12 cellular contexts compared by ENCODE assay signal in genomic region chr19:54391589-54392061, GRCh38. TPM values are rescaled to one million over a fixed set of nuclear protein-coding genes. Genes with fewer than 3 reads are reported as not detected.
DNase-seq lines count a peak whose midpoint lies in the region; ATAC-seq, FAIRE-seq and TF ChIP-seq lines count a peak whose summit lies in the region.
"Had no signal": no experiment of that assay in that cellular context is flagged by ENCODE, and none has a peak within 500 bp of the region (broad histone marks: within the 10 kb centered on the region; RNA-seq: fewer than 3 reads in every experiment).

No MANE protein-coding gene starts in this region.

- H3K4me2 ChIP-seq in Loucy (ENCODE audit: low read depth, low read length, poor library complexity, severe bottlenecking) = peak overlapping the region; percentile 89
- peak overlapping the region; percentile 16 to 41; a peak in 2 of 4 replicates for H3K4me2 ChIP-seq in H1 (ENCODE audit: insufficient read depth in 1 of 2, low read depth in 2 of 2, low read length in 2 of 2)

- POLR2A ChIA-PET in H1 (lab: Charles Lee; ENCODE audit: partially characterized antibody) = interaction anchor here (0.6 to 1.6 kb wide), 12 partner anchors 9 to 191 kb away, joined by 3 to 9 read pairs (median 4); partner anchors contain the start of gene RPS9

- peaks cover 15% of the 10 kb centered on the region for H3K4me1 Mint-ChIP-seq in Calu3 (ENCODE audit: low read depth, unreplicated experiment)

- CTCF ChIA-PET in Calu3 (lab: Charles Lee) = interaction anchor here (0.6 to 2.4 kb wide), 12 partner anchors 24 to 158 kb away, joined by 3 to 18 read pairs (median 4); partner anchors contain the start of genes LENG8 and TTYH1
- CTCF ChIA-PET in H1 (lab: Charles Lee; ENCODE audit: partially characterized antibody) = interaction anchor here (0.5 to 7.1 kb wide), 52 partner anchors 9 to 1393 kb away, joined by 3 to 109 read pairs (median 5); partner anchors contain the start of genes LAIR1, LENG8, LILRA4 and MBOAT7

- no peak overlapping the region for H3K9ac ChIP-seq in Loucy (ENCODE audit: low read depth, low read length, poor library complexity, severe bottlenecking)
- no peak overlapping the region for H3K9ac ChIP-seq in H1 (replicated peaks in 1 of 4; ENCODE audit: extremely low read depth in 1 of 4, low read depth in 3 of 4, low read length in 3 of 4)

- H3K14ac ChIP-seq in H1 (ENCODE audit: insufficient read length) = no peak overlapping the region

- no peak overlapping the region for H3K23ac ChIP-seq in H1 (ENCODE audit: insufficient read length)

- no peaks in the 10 kb centered on the region for H3K36me3 Mint-ChIP-seq in Calu3 (ENCODE audit: insufficient read depth, unreplicated experiment)
- H3K36me3 Mint-ChIP-seq: naive thymus-derived CD4-positive, alpha-beta T cell had no signal

- H3K9me3 ChIP-seq in Loucy (ENCODE audit: insufficient read depth, low read depth, low read length) = no peaks in the 10 kb centered on the region
- no peaks in the 10 kb centered on the region for H3K9me3 ChIP-seq in H1 (ENCODE audit: insufficient read depth in 2 of 2, low read depth in 1 of 2, low read length in 1 of 2)
- H3K9me3 ChIP-seq in MG63 = no peaks in the 10 kb centered on the region
- H3K9me3 ChIP-seq: BE2C had no signal

- TF ChIP-seq POLR2A in H1 (IDR thresholded peaks at IDR 0.05; ENCODE audit: control extremely low read depth in 1 of 2, low read depth in 2 of 2, low read length in 2 of 2) = no peak

- no peak overlapping the region for H4K91ac ChIP-seq in H1 (replicated peaks; ENCODE audit: insufficient read length, low read length)

- H3K4me1 ChIP-seq in Loucy (ENCODE audit: insufficient read depth, low read length, poor library complexity, severe bottlenecking) (peaks cover 39% of the 10 kb centered on the region), H1 (replicated peaks in 1 of 4; ENCODE audit: control insufficient read depth in 3 of 4, insufficient read depth in 4 of 4, low read length in 3 of 4) (peaks cover 0 to 9% (median 6%) of the 10 kb centered on the region in 4 experiments; a peak in 6 of 7 replicates)
- H3K4me1 ChIP-seq: BE2C had no signal

- peaks cover 13% of the 10 kb centered on the region for H3F3A ChIP-seq in Loucy (ENCODE audit: low read depth)

- FAIRE-seq in H1 (lab: Jason Lieb, UNC) = peak; percentile 86
- FAIRE-seq: kidney had no signal

- H3K27ac ChIP-seq in H1 (ENCODE audit: low read depth, low read length) = no peak overlapping the region
- H3K27ac ChIP-seq: RWPE1 had no signal

- no peak overlapping the region for H3K18ac ChIP-seq in H1 (ENCODE audit: extremely low read depth, low read length)

- no peaks in the 10 kb centered on the region for H3K9me3 Mint-ChIP-seq in Calu3 (ENCODE audit: low read depth, unreplicated experiment)
- H3K9me3 Mint-ChIP-seq: naive thymus-derived CD4-positive, alpha-beta T cell; stimulated activated naive CD8-positive, alpha-beta T cell treated with anti-CD3 and anti-CD28 coated beads, Interleukin-15, Interleukin-2, amounts not matched to agents 100 ng/mL and 50 ng/mL, for 24 hours had no signal

- H3K9me2 ChIP-seq in Loucy (replicated peaks; ENCODE audit: low read depth, low read length) = no peaks in the 10 kb centered on the region

- H4K5ac ChIP-seq in H1 (ENCODE audit: insufficient read length, low read depth, low read length) = no peak overlapping the region

- peaks cover 27% of the 10 kb centered on the region for H3K79me2 ChIP-seq in Loucy (ENCODE audit: insufficient read depth, low read length)
- H3K79me2 ChIP-seq in H1 (ENCODE audit: control insufficient read depth in 1 of 2, insufficient read depth in 2 of 2, low read length in 2 of 2) = no peaks in the 10 kb centered on the region

- intact Hi-C loops in Calu3 (cut with micrococcal nuclease; ENCODE audit: unreplicated experiment) = loop anchor here (1.0 kb wide), 2 partner anchors 48 to 66 kb away; no protein-coding TSS in a partner anchor

- peak; percentile 52 for DNase-seq in Calu3
- peak in 1 of 2 experiments; percentile 50 for DNase-seq in H1 (ENCODE audit: low read depth in 1 of 2, low spot score in 2 of 2)
- DNase-seq in MG63 = no peak
- DNase-seq: kidney had no signal

- H2BK20ac ChIP-seq in H1 (ENCODE audit: low read length) = no peak overlapping the region

- ATAC-seq in HG02571 (IDR thresholded peaks at IDR 0.05; ENCODE audit: unreplicated experiment) = no peak
- ATAC-seq in GM18511 (IDR thresholded peaks at IDR 0.05; ENCODE audit: unreplicated experiment) = no peak

- no peak overlapping the region for H2BK120ac ChIP-seq in H1 (replicated peaks; ENCODE audit: low read depth, low read length)

- H2AK5ac ChIP-seq in H1 (ENCODE audit: low read depth, low read length) = 0 out of 2 replicates have a peak overlapping the region, but pooled peaks have one; percentile 65

- no peaks in the 10 kb centered on the region for H3K79me1 ChIP-seq in H1 (ENCODE audit: low read depth, low read length)

- TF ChIP-seq EP300 in H1 (IDR thresholded peaks at IDR 0.05; ENCODE audit: borderline replicate concordance in 1 of 2, low read depth in 2 of 2, low read length in 2 of 2) = no peak; a peak in 1 of 3 replicates

- H3K4me3 Mint-ChIP-seq in Calu3 (ENCODE audit: low read depth, unreplicated experiment) = no peak overlapping the region
- H3K4me3 Mint-ChIP-seq: stimulated activated naive CD8-positive, alpha-beta T cell treated with anti-CD3 and anti-CD28 coated beads, Interleukin-15, Interleukin-2, amounts not matched to agents 100 ng/mL and 50 ng/mL, for 24 hours had no signal

- H4K8ac ChIP-seq in H1 (ENCODE audit: extremely low read depth, insufficient read depth, low read length) = no peak overlapping the region

- H3K36me3 ChIP-seq in Loucy (ENCODE audit: insufficient read depth, low read length) = no peaks in the 10 kb centered on the region
- no peaks in the 10 kb centered on the region for H3K36me3 ChIP-seq in H1 (ENCODE audit: control insufficient read depth in 2 of 4, insufficient read depth in 4 of 4, low read length in 3 of 4)
- H3K36me3 ChIP-seq in MG63 = no peaks in the 10 kb centered on the region
- H3K36me3 ChIP-seq: BE2C had no signal

- TF ChIP-seq CTCF in Calu3 (IDR thresholded peaks at IDR 0.05; ENCODE audit: unreplicated experiment) (no peak), Loucy (conservative IDR thresholded peaks at IDR 0.05; ENCODE audit: low read length) (peak; percentile 35; the same call in 1 of the 2 replicates), H1 (IDR thresholded peaks at IDR 0.05; ENCODE audit: control extremely low read depth in 1 of 3, insufficient read depth in 1 of 3, low read depth in 1 of 3, low read length in 3 of 3) (peak; percentile 47 to 57 (median 52))

- BruUV-seq in Calu3 (replicated peaks; lab: Mats Ljungman, UMichigan) = no TSS peak

- H2BK5ac ChIP-seq in H1 (ENCODE audit: low read depth, low read length) = peak overlapping the region; percentile 16; the same call in 1 of the 2 replicates

- no peaks in the 10 kb centered on the region for H3K23me2 ChIP-seq in H1 (ENCODE audit: low read depth, low read length)

- no peak overlapping the region for H3K27ac Mint-ChIP-seq in Calu3 (ENCODE audit: unreplicated experiment)
- H3K27ac Mint-ChIP-seq: stimulated activated naive CD8-positive, alpha-beta T cell treated with anti-CD3 and anti-CD28 coated beads, Interleukin-15, Interleukin-2, amounts not matched to agents 100 ng/mL and 50 ng/mL, for 24 hours had no signal

- no peaks in the 10 kb centered on the region for H4K20me1 ChIP-seq in Loucy (ENCODE audit: insufficient read depth, low read length, poor library complexity, severe bottlenecking)
- H4K20me1 ChIP-seq in H1 (replicated peaks in 1 of 2; ENCODE audit: control insufficient read depth in 1 of 2, insufficient read depth in 2 of 2, low read length in 2 of 2) = no peaks in the 10 kb centered on the region

- peak; percentile 50 to 51; a peak in 3 of 4 replicates for TF ChIP-seq RAD21 in H1 (IDR thresholded peaks at IDR 0.05 in 1 of 2, conservative IDR thresholded peaks at IDR 0.05 in 1 of 2; ENCODE audit: low read depth in 2 of 2, low read length in 2 of 2)

- 21% methylated on average over 4 of the region's 4 CpGs; no CpG with 5 or more reads in 1 of the 2 experiments for WGBS in H1 (ENCODE audit: extremely low coverage in 1 of 2, insufficient coverage in 1 of 2, insufficient read length in 1 of 2, insufficient replicate concordance in 2 of 2, low coverage in 1 of 2, low lambda C conversion rate in 2 of 2, missing lambda C conversion rate in 1 of 2), 2 experiments

- H3K27me3 Mint-ChIP-seq in Calu3 (ENCODE audit: unreplicated experiment) = peaks cover 34% of the 10 kb centered on the region

- no peaks in the 10 kb centered on the region for H3K27me3 ChIP-seq in Loucy (ENCODE audit: insufficient read depth, low read length, poor library complexity, severe bottlenecking)
- peaks cover 0 to 2% (median 0%) of the 10 kb centered on the region in 4 experiments; a peak in 2 of 7 replicates for H3K27me3 ChIP-seq in H1 (replicated peaks in 1 of 4; ENCODE audit: control insufficient read depth in 3 of 4, extremely low read depth in 1 of 4, insufficient read depth in 3 of 4, low read length in 3 of 4)
- peaks cover 53% of the 10 kb centered on the region for H3K27me3 ChIP-seq in MG63

- 0 out of 2 replicates have a peak overlapping the region, but pooled peaks have one; percentile 50 for H2BK12ac ChIP-seq in H1 (ENCODE audit: low read depth, low read length)

- H2AFZ ChIP-seq in Loucy (ENCODE audit: low read length) = no peak overlapping the region
- no peak overlapping the region for H2AFZ ChIP-seq in H1 (ENCODE audit: low read length)

- H2BK15ac ChIP-seq in H1 (ENCODE audit: low read length) = 0 out of 2 replicates have a peak overlapping the region, but pooled peaks have one; percentile 61

- no peak overlapping the region for H3K4ac ChIP-seq in H1 (replicated peaks; ENCODE audit: insufficient read length, low read depth, low read length)

- H3K4me3 ChIP-seq in Loucy (ENCODE audit: low read length, poor library complexity, severe bottlenecking) = no peak overlapping the region
- H3K4me3 ChIP-seq in H1 (ENCODE audit: extremely low read depth in 1 of 4, insufficient read depth in 2 of 4, low read depth in 3 of 4, low read length in 4 of 4) = peak overlapping the region in 1 of 4 experiments; percentile 25; a peak in 1 of 8 replicates
- no peak overlapping the region for H3K4me3 ChIP-seq in MG63

- H3K56ac ChIP-seq in H1 (replicated peaks; ENCODE audit: insufficient read length, low read depth, low read length) = no peak overlapping the region

RNA-seq across cellular contexts. Expression of gene TTYH1, which starts 23.6 kb away (rescaled TPM):
- total RNA-seq in Calu3 (2022) = 2.9 and 3.9 TPM in 2 replicates
- 24.3 and 26.7 TPM in 2 replicates for total RNA-seq in H1 (2021; fragmentation: NEBNext Ultra II Directional; extraction: Animal tissue kit (Norgen Biotek cat#: 25700))
- polyA plus RNA-seq in H1 (2011; rRNA removed) = 46.5 and 92.1 TPM in 2 replicates
- 41.6 TPM for polyA plus RNA-seq in H1 (2011; cell fraction: cytosol; rRNA removed)
- 72.1 TPM for polyA plus RNA-seq in H1 (2011; cell fraction: nucleus; rRNA removed)
- polyA plus RNA-seq in H1 (2012, experiment 1 of 2) = 14.7 to 48.5 TPM (median 38.0 TPM) in 4 replicates
- 32.8 TPM for polyA plus RNA-seq in H1 (2012, experiment 2 of 2)
- polyA plus RNA-seq in H1 (2013, experiment 1 of 2) = 51.0 TPM
- 53.6 TPM for polyA plus RNA-seq in H1 (2013, experiment 2 of 2)
- polyA minus RNA-seq in H1 (2011; rRNA and poly(A)+ RNA removed) = 16.3 and 25.9 TPM in 2 replicates
- polyA minus RNA-seq in H1 (2011; cell fraction: cytosol; rRNA and poly(A)+ RNA removed) = 27.7 TPM
- polyA minus RNA-seq in H1 (2011; cell fraction: nucleus; rRNA and poly(A)+ RNA removed) = 16.1 TPM
- total RNA-seq in MG63 (2014; rRNA removed; shearing (Covaris generic); ENCODE audit: low replicate concordance) = not detected in 2 replicates
- total RNA-seq: dermis blood vessel endothelial cell had no signal

RNA-seq across cellular contexts. Expression of gene LAIR1, which starts 26.9 kb away (rescaled TPM):
- 0.61 and 0.83 TPM in 2 replicates for total RNA-seq in Calu3 (2022)
- total RNA-seq in H1 (2021; fragmentation: NEBNext Ultra II Directional; extraction: Animal tissue kit (Norgen Biotek cat#: 25700)) = not detected in 2 replicates
- 0.13 and 0.18 TPM in 2 replicates for polyA plus RNA-seq in H1 (2011; rRNA removed)
- 0.21 TPM for polyA plus RNA-seq in H1 (2011; cell fraction: cytosol; rRNA removed)
- 0.19 TPM for polyA plus RNA-seq in H1 (2011; cell fraction: nucleus; rRNA removed)
- 0.04 to 0.16 TPM in 2 of 4 replicates, not detected in the others for polyA plus RNA-seq in H1 (2012, experiment 1 of 2)
- not detected for polyA plus RNA-seq in H1 (2012, experiment 2 of 2)
- 0.10 TPM for polyA plus RNA-seq in H1 (2013, experiment 1 of 2)
- 0.09 TPM for polyA plus RNA-seq in H1 (2013, experiment 2 of 2)
- 0.50 TPM in 1 of 2 replicates, not detected in the other for polyA minus RNA-seq in H1 (2011; rRNA and poly(A)+ RNA removed)
- not detected for polyA minus RNA-seq in H1 (2011; cell fraction: cytosol; rRNA and poly(A)+ RNA removed)
- 1.3 TPM for polyA minus RNA-seq in H1 (2011; cell fraction: nucleus; rRNA and poly(A)+ RNA removed)
- not detected in 2 replicates for total RNA-seq in MG63 (2014; rRNA removed; shearing (Covaris generic); ENCODE audit: low replicate concordance)
- total RNA-seq: dermis blood vessel endothelial cell had no signal

RNA-seq across cellular contexts. Expression of gene LILRA4, which starts 52.7 kb away (rescaled TPM):
- not detected in 2 replicates for total RNA-seq in Calu3 (2022)
- total RNA-seq in H1 (2021; fragmentation: NEBNext Ultra II Directional; extraction: Animal tissue kit (Norgen Biotek cat#: 25700)) = not detected in 2 replicates
- not detected in 2 replicates for polyA plus RNA-seq in H1 (2011; rRNA removed)
- not detected for polyA plus RNA-seq in H1 (2011; cell fraction: cytosol; rRNA removed)
- polyA plus RNA-seq in H1 (2011; cell fraction: nucleus; rRNA removed) = not detected
- polyA plus RNA-seq in H1 (2012, experiment 1 of 2) = not detected in 4 replicates
- not detected for polyA plus RNA-seq in H1 (2012, experiment 2 of 2)
- polyA plus RNA-seq in H1 (2013, experiment 1 of 2) = not detected
- polyA plus RNA-seq in H1 (2013, experiment 2 of 2) = not detected
- not detected in 2 replicates for polyA minus RNA-seq in H1 (2011; rRNA and poly(A)+ RNA removed)
- not detected for polyA minus RNA-seq in H1 (2011; cell fraction: cytosol; rRNA and poly(A)+ RNA removed)
- not detected for polyA minus RNA-seq in H1 (2011; cell fraction: nucleus; rRNA and poly(A)+ RNA removed)
- not detected in 2 replicates for total RNA-seq in MG63 (2014; rRNA removed; shearing (Covaris generic); ENCODE audit: low replicate concordance)
- total RNA-seq: dermis blood vessel endothelial cell had no signal
- polyA plus RNA-seq: naive thymus-derived CD4-positive, alpha-beta T cell had no signal

RNA-seq across cellular contexts. Expression of gene LENG8, which starts 57.4 kb away (rescaled TPM):
- total RNA-seq in Calu3 (2022) = 256 and 267 TPM in 2 replicates
- total RNA-seq in H1 (2021; fragmentation: NEBNext Ultra II Directional; extraction: Animal tissue kit (Norgen Biotek cat#: 25700)) = 108 TPM in 2 replicates
- 62.2 and 113 TPM in 2 replicates for polyA plus RNA-seq in H1 (2011; rRNA removed)
- 82.3 TPM for polyA plus RNA-seq in H1 (2011; cell fraction: cytosol; rRNA removed)
- polyA plus RNA-seq in H1 (2011; cell fraction: nucleus; rRNA removed) = 580 TPM
- polyA plus RNA-seq in H1 (2012, experiment 1 of 2) = 100 to 168 TPM (median 138 TPM) in 4 replicates
- polyA plus RNA-seq in H1 (2012, experiment 2 of 2) = 126 TPM
- polyA plus RNA-seq in H1 (2013, experiment 1 of 2) = 120 TPM
- polyA plus RNA-seq in H1 (2013, experiment 2 of 2) = 103 TPM
- polyA minus RNA-seq in H1 (2011; rRNA and poly(A)+ RNA removed) = 58.2 and 88.9 TPM in 2 replicates
- 42.4 TPM for polyA minus RNA-seq in H1 (2011; cell fraction: cytosol; rRNA and poly(A)+ RNA removed)
- polyA minus RNA-seq in H1 (2011; cell fraction: nucleus; rRNA and poly(A)+ RNA removed) = 91.6 TPM
- total RNA-seq in MG63 (2014; rRNA removed; shearing (Covaris generic); ENCODE audit: low replicate concordance) = 5.2 and 6.6 TPM in 2 replicates
